Comparison of ENCODE assay signal across 9 cellular contexts in genomic region chr7:77651544-77652162, GRCh38. TPM values are rescaled to one million over a fixed set of nuclear protein-coding genes. Genes with fewer than 3 reads are reported as not detected.
DNase-seq lines count a peak whose midpoint lies in the region; ATAC-seq, FAIRE-seq and TF ChIP-seq lines count a peak whose summit lies in the region.
"Had no signal": no experiment of that assay in that cellular context is flagged by ENCODE, and none has a peak within 500 bp of the region (broad histone marks: within the 10 kb centered on the region; RNA-seq: fewer than 3 reads in every experiment).

No MANE protein-coding gene starts in this region.

- H3K36me3 Mint-ChIP-seq in CD4-positive, CD25-positive, alpha-beta regulatory T cell = peaks cover 4% of the 10 kb centered on the region

- H3K4me1 Mint-ChIP-seq in CD4-positive, CD25-positive, alpha-beta regulatory T cell = no peaks in the 10 kb centered on the region

- H3K27ac Mint-ChIP-seq in CD4-positive, CD25-positive, alpha-beta regulatory T cell = no peak overlapping the region
- H3K27ac Mint-ChIP-seq: T-helper 1 cell treated with Interleukin-12 subunit alpha and Interleukin-12 subunit beta and Interleukin-4 antibody, amounts not matched to agents 30 μg/mL and 1 μg/mL, for 36 hours had no signal

- H3K4me3 Mint-ChIP-seq in CD4-positive, CD25-positive, alpha-beta regulatory T cell = no peak overlapping the region
- H3K4me3 Mint-ChIP-seq: T-helper 1 cell treated with Interleukin-12 subunit alpha and Interleukin-12 subunit beta and Interleukin-4 antibody, amounts not matched to agents 30 μg/mL and 1 μg/mL, for 36 hours had no signal

- TF ChIP-seq CTCF in body of pancreas (IDR thresholded peaks at IDR 0.05) (peak; percentile 41 to 71 (median 67)), upper lobe of right lung (IDR thresholded peaks at IDR 0.05) (peak; percentile 76)

- WGBS in body of pancreas, 2 donors = 12 to 17% methylated on average over 3 of the region's 3 CpGs

- FAIRE-seq in GM12891 (lab: Jason Lieb, UNC) = no peak

- H3K36me3 ChIP-seq in CD4-positive, CD25-positive, alpha-beta regulatory T cell (ENCODE audit: control insufficient read depth, insufficient read depth, low read length) = no peaks in the 10 kb centered on the region
- no peaks in the 10 kb centered on the region for H3K36me3 ChIP-seq in body of pancreas (replicated peaks in 1 of 2; ENCODE audit: insufficient read depth in 1 of 2, low read depth in 2 of 2)
- peaks cover 45% of the 10 kb centered on the region for H3K36me3 ChIP-seq in upper lobe of right lung

- peak; percentile 22 to 64 (median 50) for DNase-seq in CD4-positive, CD25-positive, alpha-beta regulatory T cell
- peak; percentile 36 for DNase-seq in GM12891 (ENCODE audit: insufficient read length, low spot score)
- DNase-seq in NCI-H82 (lab: John Stamatoyannopoulos, UW) = peak; percentile 51
- peak in 3 of 4 donors; percentile 23 to 41 (median 23) for DNase-seq in body of pancreas
- peak; percentile 57 for DNase-seq in left kidney (ENCODE audit: low read depth, low spot score)
- no peak for DNase-seq in upper lobe of right lung
- DNase-seq in activated CD8-positive, alpha-beta memory T cell treated with anti-CD3 and anti-CD28 coated beads, Interleukin-2, amount 50 U/mL, for 48 hours = no peak

- H3K4me1 ChIP-seq in CD4-positive, CD25-positive, alpha-beta regulatory T cell (ENCODE audit: control insufficient read depth, insufficient read depth, low read length, poor library complexity, severe bottlenecking) = no peaks in the 10 kb centered on the region
- H3K4me1 ChIP-seq in body of pancreas (peaks cover 38% of the 10 kb centered on the region), upper lobe of right lung (peaks cover 9% of the 10 kb centered on the region)

- no peaks in the 10 kb centered on the region for H3K9me3 ChIP-seq in CD4-positive, CD25-positive, alpha-beta regulatory T cell (ENCODE audit: control insufficient read depth in 2 of 2, low read length in 2 of 2)
- H3K9me3 ChIP-seq in body of pancreas = no peaks in the 10 kb centered on the region
- no peaks in the 10 kb centered on the region for H3K9me3 ChIP-seq in upper lobe of right lung

- TF ChIP-seq POLR2A in GM12891 (IDR thresholded peaks at IDR 0.05; ENCODE audit: low read depth, low read length) (no peak), body of pancreas (IDR thresholded peaks at IDR 0.05) (no peak)

- no peaks in the 10 kb centered on the region for H3K27me3 ChIP-seq in CD4-positive, CD25-positive, alpha-beta regulatory T cell (ENCODE audit: control insufficient read depth, insufficient read depth, low read length)
- H3K27me3 ChIP-seq in body of pancreas (no peaks in the 10 kb centered on the region), upper lobe of right lung (no peaks in the 10 kb centered on the region)

- intact Hi-C loops in body of pancreas (cut with DNase I) = no loop called here
- intact Hi-C loops in upper lobe of right lung (cut with DNase I) = no loop called here

- H3K27me3 Mint-ChIP-seq in CD4-positive, CD25-positive, alpha-beta regulatory T cell = no peaks in the 10 kb centered on the region

- H3K4me3 ChIP-seq in CD4-positive, CD25-positive, alpha-beta regulatory T cell (ENCODE audit: low read depth, low read length) = no peak overlapping the region
- no peak overlapping the region for H3K4me3 ChIP-seq in body of pancreas
- H3K4me3 ChIP-seq in upper lobe of right lung = no peak overlapping the region

- H3K9me3 Mint-ChIP-seq in CD4-positive, CD25-positive, alpha-beta regulatory T cell = no peaks in the 10 kb centered on the region
- H3K9me3 Mint-ChIP-seq: T-helper 1 cell treated with Interleukin-12 subunit alpha and Interleukin-12 subunit beta and Interleukin-4 antibody, amounts not matched to agents 30 μg/mL and 1 μg/mL, for 36 hours had no signal

- H3K27ac ChIP-seq in CD4-positive, CD25-positive, alpha-beta regulatory T cell (ENCODE audit: insufficient read depth, low read length, poor library complexity, severe bottlenecking) = no peak overlapping the region
- peak overlapping the region in 1 of 4 donors; percentile 9 for H3K27ac ChIP-seq in body of pancreas
- H3K27ac ChIP-seq in upper lobe of right lung = no peak overlapping the region

- no peak for ATAC-seq in CD4-positive, CD25-positive, alpha-beta regulatory T cell (ENCODE audit: low read depth in 2 of 2)
- ATAC-seq in body of pancreas = peak; percentile 21
- peak; percentile 42 for ATAC-seq in upper lobe of right lung
- no peak for ATAC-seq in GM19463 (IDR thresholded peaks at IDR 0.05; ENCODE audit: unreplicated experiment)

TF ChIP-seq in GM12891, 5 proteins besides CTCF, POLR2A, EP300 and RAD21:
- TF ChIP-seq POU2F2 (IDR thresholded peaks at IDR 0.05; ENCODE audit: low read depth, low read length) (no peak), TAF1 (IDR thresholded peaks at IDR 0.05; ENCODE audit: low read depth, low read length) (no peak), POLR2AphosphoS5 (IDR thresholded peaks at IDR 0.05; ENCODE audit: low read depth, low read length) (no peak), SPI1 (IDR thresholded peaks at IDR 0.05; ENCODE audit: low read depth, low read length) (no peak), PAX5 (IDR thresholded peaks at IDR 0.05; ENCODE audit: insufficient read depth, low read length, severe bottlenecking) (no peak)
TF ChIP-seq in GM12891: peak in this region for 0.

RNA-seq across cellular contexts. Expression of gene RSBN1L, which starts 44.6 kb away (rescaled TPM):
- 31.8 TPM for total RNA-seq in CD4-positive, CD25-positive, alpha-beta regulatory T cell
- polyA plus RNA-seq in CD4-positive, CD25-positive, alpha-beta regulatory T cell = 1 to 10 TPM; 7.3 to 9.8 (median 8.0) TPM
- 6.6 TPM for polyA plus RNA-seq in GM12891 (2012; ENCODE audit: low read depth, missing spikeins)
- total RNA-seq in body of pancreas = 10 to 100 TPM; 15.8 to 16.2 TPM
- total RNA-seq in upper lobe of right lung = 27.7 TPM

Comparison
In these comparisons a context has a peak if more than half of its experiments do, and no peak if none do; other contexts are left out.
1. ATAC-seq: peak in body of pancreas (single experiment) and upper lobe of right lung (single experiment); none in CD4-positive, CD25-positive, alpha-beta regulatory T cell (0 of 2) and GM19463 (single experiment).
2. DNase-seq: peak in CD4-positive, CD25-positive, alpha-beta regulatory T cell (3 of 3), GM12891 (single experiment), NCI-H82 (single experiment), body of pancreas (3 of 4) and left kidney (single experiment); none in upper lobe of right lung (single experiment) and activated CD8-positive, alpha-beta memory T cell treated with anti-CD3 and anti-CD28 coated beads, Interleukin-2, amount 50 U/mL, for 48 hours (single experiment).